ENCODE assay signal across 9 cellular contexts in the genomic region with DNA sequence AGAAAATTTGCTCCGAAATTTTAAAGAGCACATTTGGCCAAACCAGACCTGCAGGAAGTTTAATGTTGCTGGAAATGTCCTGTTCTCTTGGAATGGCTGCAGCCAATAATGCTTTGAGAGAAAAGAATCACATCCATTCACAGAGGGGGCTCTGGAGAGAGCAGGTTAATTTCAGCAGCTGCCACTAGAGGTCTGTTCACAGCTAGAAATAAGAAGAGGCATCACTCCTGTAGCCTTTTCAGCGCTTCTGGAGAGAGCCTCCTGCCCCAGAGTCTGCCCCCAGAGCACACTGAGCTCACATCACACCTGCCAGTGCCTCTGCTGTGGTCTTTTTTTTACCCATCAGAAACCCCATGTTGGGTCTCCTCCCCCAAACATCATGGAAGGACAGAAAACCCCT.
DNase-seq lines count a peak whose midpoint lies in the region; ATAC-seq and TF ChIP-seq lines count a peak whose summit lies in the region.
"Had no signal": no experiment of that assay in that cellular context is flagged by ENCODE, and none has a peak within 500 bp of the region (broad histone marks: within the 10 kb centered on the region; RNA-seq: fewer than 3 reads in every experiment).

No MANE protein-coding gene starts in this region.

- H3K4ac ChIP-seq in neuronal stem cell (ENCODE audit: low read length) = no peak overlapping the region

- no peak overlapping the region for H3K23ac ChIP-seq in neuronal stem cell (ENCODE audit: low read depth, low read length, poor library complexity)

- H3K9me3 ChIP-seq in neuronal stem cell (replicated peaks in 1 of 2; ENCODE audit: control insufficient read depth in 2 of 2, insufficient read depth in 1 of 2, low read depth in 1 of 2, low read length in 2 of 2) = no peaks in the 10 kb centered on the region

- no peak overlapping the region for H3K14ac ChIP-seq in neuronal stem cell (ENCODE audit: low read length)

- no peak overlapping the region for H4K91ac ChIP-seq in neuronal stem cell (ENCODE audit: low read depth, low read length, poor library complexity)

- no peak overlapping the region for H3K4me3 Mint-ChIP-seq in Calu3 (ENCODE audit: low read depth, unreplicated experiment)
- no peak overlapping the region for H3K4me3 Mint-ChIP-seq in activated CD4-positive, alpha-beta T cell treated with anti-CD3 and anti-CD28 coated beads, Interleukin-2, amount 10 ng/mL, durations not matched to agents 7 days and 5 days
- H3K4me3 Mint-ChIP-seq: IgD-negative memory B cell had no signal

- POLR2A ChIA-PET in activated CD4-positive, alpha-beta T cell treated with anti-CD3 and anti-CD28 coated beads, Interleukin-2, amount 10 ng/mL, durations not matched to agents 7 days and 5 days (lab: Charles Lee) = no interaction called here

- no peaks in the 10 kb centered on the region for H3K36me3 ChIP-seq in neuronal stem cell (replicated peaks in 1 of 2; ENCODE audit: control insufficient read depth in 2 of 2, insufficient read depth in 2 of 2, low read length in 2 of 2)

- H3K36me3 Mint-ChIP-seq in Calu3 (ENCODE audit: insufficient read depth, unreplicated experiment) = no peaks in the 10 kb centered on the region
- H3K36me3 Mint-ChIP-seq in activated CD4-positive, alpha-beta T cell treated with anti-CD3 and anti-CD28 coated beads, Interleukin-2, amount 10 ng/mL, durations not matched to agents 7 days and 5 days (ENCODE audit: low read depth) = no peaks in the 10 kb centered on the region
- H3K36me3 Mint-ChIP-seq: IgD-negative memory B cell had no signal

- no peak overlapping the region for H2AK5ac ChIP-seq in neuronal stem cell (ENCODE audit: low read depth, low read length)

- H4K8ac ChIP-seq in neuronal stem cell (ENCODE audit: low read depth, low read length) = no peak overlapping the region

- no peak for TF ChIP-seq CTCF in Calu3 (IDR thresholded peaks at IDR 0.05; ENCODE audit: unreplicated experiment)
- TF ChIP-seq CTCF in NB4 (IDR thresholded peaks at IDR 0.05; ENCODE audit: low read depth, low read length) = peak; percentile 28

- no peaks in the 10 kb centered on the region for H3K4me1 Mint-ChIP-seq in Calu3 (ENCODE audit: low read depth, unreplicated experiment)
- no peaks in the 10 kb centered on the region for H3K4me1 Mint-ChIP-seq in activated CD4-positive, alpha-beta T cell treated with anti-CD3 and anti-CD28 coated beads, Interleukin-2, amount 10 ng/mL, durations not matched to agents 7 days and 5 days
- H3K4me1 Mint-ChIP-seq: IgD-negative memory B cell had no signal

- no peak overlapping the region for H2BK15ac ChIP-seq in neuronal stem cell (ENCODE audit: low read length)

- no peak overlapping the region for H2BK120ac ChIP-seq in neuronal stem cell (ENCODE audit: low read depth, low read length)

- ATAC-seq in GM19397 (IDR thresholded peaks at IDR 0.05; ENCODE audit: unreplicated experiment) = peak; percentile 60

- no peak overlapping the region for H3K27ac Mint-ChIP-seq in Calu3 (ENCODE audit: unreplicated experiment)
- H3K27ac Mint-ChIP-seq in activated CD4-positive, alpha-beta T cell treated with anti-CD3 and anti-CD28 coated beads, Interleukin-2, amount 10 ng/mL, durations not matched to agents 7 days and 5 days = no peak overlapping the region
- H3K27ac Mint-ChIP-seq: IgD-negative memory B cell had no signal

- DNase-seq in Calu3 = peak; percentile 3
- DNase-seq in NB4 (ENCODE audit: low read depth) = peak; percentile 16
- DNase-seq in dermis blood vessel endothelial cell = peak; percentile 12
- DNase-seq in neuronal stem cell (ENCODE audit: low spot score) = peak; percentile 23
- no peak for DNase-seq in activated CD4-positive, alpha-beta T cell treated with anti-CD3 and anti-CD28 coated beads, Interleukin-2, amount 10 ng/mL, durations not matched to agents 7 days and 5 days
- no peak for DNase-seq in NCI-H226
- DNase-seq in activated T-cell treated with anti-CD3 and anti-CD28 coated beads, Interleukin-2, amount 50 U/mL, for 48 hours = no peak

- TF ChIP-seq POLR2A in NB4 (IDR thresholded peaks at IDR 0.05; ENCODE audit: extremely low read depth, insufficient read length) = no peak

- no peak overlapping the region for H3K9ac ChIP-seq in neuronal stem cell (ENCODE audit: low read depth, low read length, poor library complexity)

- H2BK5ac ChIP-seq in neuronal stem cell (ENCODE audit: low read length) = no peak overlapping the region

- peaks cover 0 to 4% (median 0%) of the 10 kb centered on the region in 3 experiments for H3K27me3 ChIP-seq in neuronal stem cell (ENCODE audit: control insufficient read depth in 3 of 3, insufficient read depth in 3 of 3, low read depth in 1 of 3, low read length in 3 of 3)

- no peak overlapping the region for H3K27ac ChIP-seq in neuronal stem cell (replicated peaks; ENCODE audit: low read length)

- no TSS peak for BruUV-seq in Calu3 (replicated peaks; lab: Mats Ljungman, UMichigan)

- H3K27me3 Mint-ChIP-seq in Calu3 (ENCODE audit: unreplicated experiment) = peaks cover 20% of the 10 kb centered on the region
- peaks cover 10% of the 10 kb centered on the region for H3K27me3 Mint-ChIP-seq in activated CD4-positive, alpha-beta T cell treated with anti-CD3 and anti-CD28 coated beads, Interleukin-2, amount 10 ng/mL, durations not matched to agents 7 days and 5 days

- intact Hi-C loops in Calu3 (cut with micrococcal nuclease; ENCODE audit: unreplicated experiment) = no loop called here

- WGBS in neuronal stem cell (ENCODE audit: extremely low coverage in 2 of 2, insufficient read length in 2 of 2, insufficient replicate concordance in 1 of 2), 2 donors = no CpG with 5 or more reads among the region's 2 CpGs

- CTCF ChIA-PET in Calu3 (lab: Charles Lee) = interaction anchor here (1.4 kb wide), 1 partner anchor 14 kb away, joined by 7 read pairs; no protein-coding TSS in a partner anchor
- CTCF ChIA-PET in activated CD4-positive, alpha-beta T cell treated with anti-CD3 and anti-CD28 coated beads, Interleukin-2, amount 10 ng/mL, durations not matched to agents 7 days and 5 days (lab: Charles Lee) = no interaction called here

- peak overlapping the region; percentile 61 for H2AFZ ChIP-seq in neuronal stem cell (ENCODE audit: low read length)

- H3K4me3 ChIP-seq in NB4 (ENCODE audit: low read depth, low read length) = no peak overlapping the region
- H3K4me3 ChIP-seq in neuronal stem cell (ENCODE audit: low read length in 2 of 2) = no peak overlapping the region

- H3K18ac ChIP-seq in neuronal stem cell (ENCODE audit: low read length) = no peak overlapping the region

- H3K4me2 ChIP-seq in neuronal stem cell (ENCODE audit: insufficient read depth, low read length, poor library complexity, severe bottlenecking) = no peak overlapping the region

- no peak overlapping the region for H2BK12ac ChIP-seq in neuronal stem cell (ENCODE audit: low read length)

- H3K4me1 ChIP-seq in neuronal stem cell (ENCODE audit: control insufficient read depth in 2 of 2, insufficient read depth in 1 of 2, low read depth in 1 of 2, low read length in 2 of 2) = peaks cover 0 to 11% of the 10 kb centered on the region in 2 donors

- no peaks in the 10 kb centered on the region for H3K79me1 ChIP-seq in neuronal stem cell (ENCODE audit: low read depth, low read length)

- H3K9me3 Mint-ChIP-seq in Calu3 (ENCODE audit: low read depth, unreplicated experiment) = no peaks in the 10 kb centered on the region
- no peaks in the 10 kb centered on the region for H3K9me3 Mint-ChIP-seq in activated CD4-positive, alpha-beta T cell treated with anti-CD3 and anti-CD28 coated beads, Interleukin-2, amount 10 ng/mL, durations not matched to agents 7 days and 5 days

Comparison
In these comparisons a context has a peak if more than half of its experiments do, and no peak if none do; other contexts are left out.
1. DNase-seq: peak in Calu3 (single experiment), NB4 (single experiment), dermis blood vessel endothelial cell (single experiment) and neuronal stem cell (single experiment); none in activated CD4-positive, alpha-beta T cell treated with anti-CD3 and anti-CD28 coated beads, Interleukin-2, amount 10 ng/mL, durations not matched to agents 7 days and 5 days (single experiment), NCI-H226 (single experiment) and activated T-cell treated with anti-CD3 and anti-CD28 coated beads, Interleukin-2, amount 50 U/mL, for 48 hours (0 of 2).